Comparison of ENCODE assay signal across 11 cellular contexts in genomic region chr9:89592963-89593775, GRCh38. TPM values are rescaled to one million over a fixed set of nuclear protein-coding genes. Genes with fewer than 3 reads are reported as not detected.
DNase-seq lines count a peak whose midpoint lies in the region; ATAC-seq and TF ChIP-seq lines count a peak whose summit lies in the region.
"Had no signal": no experiment of that assay in that cellular context is flagged by ENCODE, and none has a peak within 500 bp of the region (broad histone marks: within the 10 kb centered on the region; RNA-seq: fewer than 3 reads in every experiment).

No MANE protein-coding gene starts in this region.

- H3K27ac Mint-ChIP-seq in stimulated activated memory B cell treated with anti-CD40 and anti-IgM and Interleukin-4, amounts not matched to agents 10 μg/mL and 1 μg/mL and 100 μg/mL, for 72 hours: no peak overlapping the region

- no peak overlapping the region for H3K4me3 Mint-ChIP-seq in stimulated activated memory B cell treated with anti-CD40 and anti-IgM and Interleukin-4, amounts not matched to agents 10 μg/mL and 1 μg/mL and 100 μg/mL, for 72 hours
- H3K4me3 Mint-ChIP-seq: activated naive CD4-positive, alpha-beta T cell treated with anti-CD3 and anti-CD28 coated beads, Interleukin-2, amount 50 U/mL, for 24 hours had no signal

- H3K4me3 ChIP-seq in AG09309 (ENCODE audit: control insufficient read depth, low read depth, low read length): no peak overlapping the region
- no peak overlapping the region for H3K4me3 ChIP-seq in mucosa of descending colon
- no peak overlapping the region for H3K4me3 ChIP-seq in sigmoid colon
- H3K4me3 ChIP-seq: left lung had no signal

- DNase-seq in AG09309 (ENCODE audit: low read depth): no peak
- peak; percentile 40 for DNase-seq in HT-29 (ENCODE audit: low spot score)
- peak; percentile 48 to 96 for DNase-seq in T47D (ENCODE audit: low read depth in 1 of 2, low spot score in 1 of 2)
- no peak for DNase-seq in mucosa of descending colon
- no peak for DNase-seq in sigmoid colon
- DNase-seq in stimulated activated CD4-positive, alpha-beta T cell treated with anti-CD3 and anti-CD28 coated beads, Interleukin-4, amount 100 ng/mL, for 24 hours: no peak
- DNase-seq: left lung had no signal

- WGBS in sigmoid colon, 2 donors: 40 to 64% methylated on average over 15 of the region's 15 CpGs

- no peaks in the 10 kb centered on the region for H3K9me3 ChIP-seq in mucosa of descending colon
- H3K9me3 ChIP-seq in sigmoid colon: no peaks in the 10 kb centered on the region
- H3K9me3 ChIP-seq: left lung had no signal

- H3K4me1 ChIP-seq in mucosa of descending colon (ENCODE audit: low read depth) (no peaks in the 10 kb centered on the region), sigmoid colon (no peaks in the 10 kb centered on the region)
- H3K4me1 ChIP-seq: left lung had no signal

- no peaks in the 10 kb centered on the region for H3K36me3 Mint-ChIP-seq in stimulated activated memory B cell treated with anti-CD40 and anti-IgM and Interleukin-4, amounts not matched to agents 10 μg/mL and 1 μg/mL and 100 μg/mL, for 72 hours
- H3K36me3 Mint-ChIP-seq: activated naive CD4-positive, alpha-beta T cell treated with anti-CD3 and anti-CD28 coated beads, Interleukin-2, amount 50 U/mL, for 24 hours had no signal

- TF ChIP-seq POLR2A in sigmoid colon (IDR thresholded peaks at IDR 0.05): no peak

- peaks cover 5% of the 10 kb centered on the region for H3K4me1 Mint-ChIP-seq in stimulated activated memory B cell treated with anti-CD40 and anti-IgM and Interleukin-4, amounts not matched to agents 10 μg/mL and 1 μg/mL and 100 μg/mL, for 72 hours

- intact Hi-C loops in mucosa of descending colon (cut with DNase I, micrococcal nuclease): no loop called here
- intact Hi-C loops in sigmoid colon (cut with DNase I): no loop called here

- in situ Hi-C loops in T47D (cut with HindIII; ENCODE audit: low pct_unique_long_range_greater_than_20kb, low sequenced_read_pairs): no loop called here

- H3K36me3 ChIP-seq in mucosa of descending colon (ENCODE audit: low read depth): no peaks in the 10 kb centered on the region
- no peaks in the 10 kb centered on the region for H3K36me3 ChIP-seq in sigmoid colon
- H3K36me3 ChIP-seq: left lung had no signal

- peaks cover 18% of the 10 kb centered on the region for H3K27me3 Mint-ChIP-seq in stimulated activated memory B cell treated with anti-CD40 and anti-IgM and Interleukin-4, amounts not matched to agents 10 μg/mL and 1 μg/mL and 100 μg/mL, for 72 hours

- TF ChIP-seq EP300 in sigmoid colon (IDR thresholded peaks at IDR 0.05): no peak

- TF ChIP-seq CTCF in AG09309 (IDR thresholded peaks at IDR 0.05; ENCODE audit: control insufficient read depth, insufficient read depth, low read depth, low read length, missing control alignments) (peak; percentile 25), mucosa of descending colon (IDR thresholded peaks at IDR 0.05) (no peak), sigmoid colon (IDR thresholded peaks at IDR 0.05) (no peak)

- no peaks in the 10 kb centered on the region for H3K27me3 ChIP-seq in sigmoid colon

- H3K27ac ChIP-seq in sigmoid colon: no peak overlapping the region
- H3K27ac ChIP-seq: left lung had no signal

- ATAC-seq in mucosa of descending colon (peak; percentile 23), HG03442 (IDR thresholded peaks at IDR 0.05; ENCODE audit: unreplicated experiment) (no peak)
- ATAC-seq in stimulated activated memory B cell treated with anti-CD40 and anti-IgM and Interleukin-4, amounts not matched to agents 10 μg/mL and 1 μg/mL and 100 μg/mL, for 72 hours: no peak

- no peaks in the 10 kb centered on the region for H3K9me3 Mint-ChIP-seq in stimulated activated memory B cell treated with anti-CD40 and anti-IgM and Interleukin-4, amounts not matched to agents 10 μg/mL and 1 μg/mL and 100 μg/mL, for 72 hours
- H3K9me3 Mint-ChIP-seq: activated naive CD4-positive, alpha-beta T cell treated with anti-CD3 and anti-CD28 coated beads, Interleukin-2, amount 50 U/mL, for 24 hours had no signal

RNA-seq across cellular contexts. Expression of gene GADD45G, which starts 11.6 kb away (rescaled TPM):
- 1.3 and 5.2 TPM in 2 replicates for total RNA-seq in HT-29 (2014; rRNA removed; shearing (Covaris generic))
- 10 to 100 TPM in 1 of 3 donors, 1 to 10 TPM in 2; 5.4 to 18.4 (median 6.6) TPM for total RNA-seq in mucosa of descending colon
- 10 to 100 TPM in 3 of 4 donors, 1 to 10 TPM in 1; 5.7 to 37.8 (median 17.3) TPM for total RNA-seq in sigmoid colon
- polyA plus RNA-seq in sigmoid colon: 10 to 100 TPM in 2 of 3 donors, 1 to 10 TPM in 1; 8.6 to 26.3 (median 21.0) TPM
- total RNA-seq: OCI-LY7 had no signal

Comparison
In these comparisons a context has a peak if more than half of its experiments do, and no peak if none do; other contexts are left out.
1. DNase-seq: peak in HT-29 (single experiment) and T47D (2 of 2); none in AG09309 (single experiment), mucosa of descending colon (0 of 3), sigmoid colon (single experiment) and stimulated activated CD4-positive, alpha-beta T cell treated with anti-CD3 and anti-CD28 coated beads, Interleukin-4, amount 100 ng/mL, for 24 hours (single experiment).